Comparison of ENCODE assay signal across 8 cellular contexts in genomic region chr2:231614559-231615057, GRCh38. TPM values are rescaled to one million over a fixed set of nuclear protein-coding genes. Genes with fewer than 3 reads are reported as not detected.
DNase-seq lines count a peak whose midpoint lies in the region; ATAC-seq, FAIRE-seq and TF ChIP-seq lines count a peak whose summit lies in the region.

No MANE protein-coding gene starts in this region.

- FAIRE-seq in keratinocyte (lab: Jason Lieb, UNC): no peak

- H3K36me3 ChIP-seq in ACC112 (ENCODE audit: insufficient read depth, low read length): no peaks in the 10 kb centered on the region
- no peaks in the 10 kb centered on the region for H3K36me3 ChIP-seq in ascending aorta
- no peaks in the 10 kb centered on the region for H3K36me3 ChIP-seq in keratinocyte (ENCODE audit: control insufficient read depth in 2 of 2, extremely low read depth in 1 of 2, insufficient read depth in 2 of 2, low read length in 2 of 2)

- TF ChIP-seq CTCF in ascending aorta (IDR thresholded peaks at IDR 0.05) (no peak), keratinocyte (optimal IDR thresholded peaks at IDR 0.05 in 1 of 3, IDR thresholded peaks at IDR 0.05 in 1 of 3, conservative IDR thresholded peaks at IDR 0.05 in 1 of 3; ENCODE audit: extremely low read depth in 1 of 3, insufficient read depth in 2 of 3, low read length in 3 of 3) (no peak)

- H3K27ac ChIP-seq in ACC112 (ENCODE audit: low read depth, low read length) (peak overlapping the region; percentile 95), ascending aorta (peak overlapping the region; percentile 96 to 100), keratinocyte (ENCODE audit: control insufficient read depth, insufficient read depth, low read length) (peak overlapping the region; percentile 90)

- H3K9me1 ChIP-seq in keratinocyte (ENCODE audit: control insufficient read depth, extremely low read depth, insufficient read depth, low read length): peaks cover 3% of the 10 kb centered on the region

- DNase-seq in NOMO-1 treated with dmso at 0.1 percent for 144 hours (lab: John Stamatoyannopoulos, UW; ENCODE audit: unreplicated experiment) (peak; percentile 64), ascending aorta (ENCODE audit: low spot score in 2 of 2) (no peak), keratinocyte (ENCODE audit: low read depth, low spot score) (no peak), NCI-H2081 (lab: John Stamatoyannopoulos, UW) (no peak)
- DNase-seq in stimulated activated CD4-positive, alpha-beta T cell treated with anti-CD3 and anti-CD28 coated beads, Interleukin-1b, Interleukin-23, amount 100 ng/mL, for 48 hours: peak; percentile 39

- H3K27me3 ChIP-seq in ACC112 (ENCODE audit: insufficient read depth, low read length) (no peaks in the 10 kb centered on the region), ascending aorta (no peaks in the 10 kb centered on the region), keratinocyte (ENCODE audit: control insufficient read depth, extremely low read depth, insufficient read depth, low read length) (no peaks in the 10 kb centered on the region)

- H3K4me1 ChIP-seq in ACC112 (ENCODE audit: control insufficient read depth, insufficient read depth, low read length, unreplicated experiment) (peaks cover 34% of the 10 kb centered on the region), ascending aorta (peaks cover 21 to 44% of the 10 kb centered on the region in 2 donors), keratinocyte (ENCODE audit: control insufficient read depth, extremely low read depth, insufficient read depth, low read length) (peaks cover 51% of the 10 kb centered on the region)

- H4K20me1 ChIP-seq in keratinocyte (ENCODE audit: control insufficient read depth, extremely low read depth, insufficient read depth, low read length): no peaks in the 10 kb centered on the region

- peak overlapping the region; percentile 45 for H2AFZ ChIP-seq in ACC112 (ENCODE audit: low read length, unreplicated experiment)
- H2AFZ ChIP-seq in keratinocyte (ENCODE audit: control insufficient read depth, low read length): peak overlapping the region; percentile 77

- H3K79me2 ChIP-seq in ACC112 (ENCODE audit: control insufficient read depth, insufficient read depth, low read length, unreplicated experiment): no peaks in the 10 kb centered on the region
- H3K79me2 ChIP-seq in keratinocyte (ENCODE audit: control insufficient read depth, insufficient read depth, low read length): no peaks in the 10 kb centered on the region

- H3K4me3 ChIP-seq in ACC112 (ENCODE audit: low read depth, low read length) (peak overlapping the region; percentile 82), ascending aorta (peak overlapping the region; percentile 51 to 61), keratinocyte (ENCODE audit: control insufficient read depth in 2 of 3, extremely low read depth in 1 of 3, insufficient read depth in 2 of 3, low read depth in 1 of 3, low read length in 3 of 3) (peak overlapping the region in 2 of 3 experiments; percentile 2 to 34)

- H3K4me2 ChIP-seq in keratinocyte (ENCODE audit: control insufficient read depth, extremely low read depth, insufficient read depth, low read depth, low read length): peak overlapping the region; percentile 69

- peak overlapping the region; percentile 80 for H3K9ac ChIP-seq in keratinocyte (ENCODE audit: control insufficient read depth, extremely low read depth, insufficient read depth, low read length)

- dilution Hi-C loops in keratinocyte (cut with MboI; ENCODE audit: extremely low pct_ligation_motif_present, low sequenced_read_pairs): no loop called here

- ATAC-seq in GM21367 (IDR thresholded peaks at IDR 0.05; ENCODE audit: unreplicated experiment): peak; percentile 5
- ATAC-seq in GM18861 (IDR thresholded peaks at IDR 0.05; ENCODE audit: unreplicated experiment): no peak

- intact Hi-C loops in ascending aorta (cut with DNase I): loop anchor here (1.0 to 5.0 kb wide), 4 partner anchors 28 to 168 kb away; partner anchors contain the start of gene PDE6D

- no peaks in the 10 kb centered on the region for H3K9me3 ChIP-seq in ascending aorta
- H3K9me3 ChIP-seq in keratinocyte (ENCODE audit: control insufficient read depth, low read depth, low read length): no peaks in the 10 kb centered on the region

RNA-seq across cellular contexts. Expression of gene TEX44, which starts 21.9 kb away (rescaled TPM):
- total RNA-seq in ascending aorta: not detected
- not detected in 3 replicates for polyA plus RNA-seq in keratinocyte
- not detected for polyA plus RNA-seq in keratinocyte (2011; ENCODE audit: low read depth)
- not detected in 2 replicates for polyA plus RNA-seq in keratinocyte (2011; cell fraction: cytosol; rRNA removed)
- polyA plus RNA-seq in keratinocyte (2011; cell fraction: nucleus; rRNA removed): not detected in 2 replicates
- not detected in 2 replicates for polyA plus RNA-seq in keratinocyte (2012; ENCODE audit: low replicate concordance)
- polyA minus RNA-seq in keratinocyte: not detected in 3 replicates
- polyA minus RNA-seq in keratinocyte (2011; cell fraction: cytosol; rRNA and poly(A)+ RNA removed): not detected
- not detected in 2 replicates for polyA minus RNA-seq in keratinocyte (2011; cell fraction: nucleus; rRNA and poly(A)+ RNA removed)

Comparison
In these comparisons a context has a peak if more than half of its experiments do, and no peak if none do; other contexts are left out.
1. H3K4me3 ChIP-seq: peak in every context shown above with its lines; median percentile 82 in ACC112; 56 in ascending aorta; 18 in keratinocyte.
2. DNase-seq: peak in NOMO-1 treated with dmso at 0.1 percent for 144 hours (single experiment) and stimulated activated CD4-positive, alpha-beta T cell treated with anti-CD3 and anti-CD28 coated beads, Interleukin-1b, Interleukin-23, amount 100 ng/mL, for 48 hours (single experiment); none in ascending aorta (0 of 2), keratinocyte (single experiment) and NCI-H2081 (0 of 2).
3. Peak in every context shown above with its lines, with median percentiles within 50 percentile points of each other: H3K27ac ChIP-seq.